ENCODE assay signal across 8 cellular contexts in the genomic region with DNA sequence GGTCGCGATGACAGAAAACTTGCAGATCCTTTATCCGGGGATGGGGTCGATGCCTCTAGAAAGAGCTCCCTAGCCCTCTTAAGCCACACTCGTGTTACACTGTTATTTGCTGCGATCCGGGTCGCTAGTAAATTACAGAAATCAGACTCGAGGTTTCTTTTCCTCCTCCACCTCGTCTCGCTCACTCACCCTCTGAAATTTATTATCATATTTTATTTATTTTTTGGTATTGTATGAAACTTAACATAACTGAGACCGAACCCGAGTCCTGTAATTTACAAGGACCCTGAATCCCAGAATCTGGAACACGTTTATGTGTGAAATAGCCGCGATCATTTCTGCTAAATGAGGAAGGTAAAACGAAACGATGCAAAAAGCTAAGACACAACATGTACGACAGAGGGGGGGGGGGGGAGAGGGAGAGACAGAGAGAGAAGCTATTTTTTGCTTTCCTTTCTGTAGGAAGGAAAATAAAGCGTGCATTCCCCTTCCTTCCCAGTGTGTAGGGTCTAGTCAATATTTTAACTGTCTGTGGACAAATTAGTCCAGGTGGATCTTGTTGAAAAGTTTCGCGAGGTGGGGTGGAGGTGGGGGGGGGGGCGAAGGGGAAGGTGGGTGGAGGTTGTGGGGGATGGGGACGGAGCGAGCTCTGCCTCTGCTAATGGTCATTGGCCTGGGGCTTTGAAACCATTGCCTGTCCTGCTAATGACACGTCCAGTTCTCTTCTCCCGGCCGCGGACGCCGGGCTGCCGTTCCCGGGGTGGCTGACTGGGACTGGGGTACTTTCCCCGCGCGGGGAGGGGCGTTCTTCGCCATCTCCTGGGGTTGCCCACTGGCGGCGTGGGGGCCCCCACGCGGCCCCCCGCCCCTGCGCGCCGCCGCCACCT.
A peak's percentile ranks its signal among the peaks of the same experiment; 100 is the strongest.
DNase-seq lines count a peak whose midpoint lies in the region; ATAC-seq and TF ChIP-seq lines count a peak whose summit lies in the region.

No MANE protein-coding gene starts in this region.

- peak overlapping the region; percentile 93 for H3K27ac ChIP-seq in rectal smooth muscle tissue (ENCODE audit: low read depth, low read length)

- DNase-seq in COLO668 (lab: John Stamatoyannopoulos, UW; ENCODE audit: unreplicated experiment) (peak; percentile 35), HS-5 (ENCODE audit: low read depth) (peak; percentile 19), T-helper 2 cell (peak; percentile 10 to 54 (median 44)), astrocyte of the cerebellum (ENCODE audit: low read depth) (no peak), hypothalamus (lab: John Stamatoyannopoulos, UW) (peak in 47 of 51 donors; percentile 2 to 90 (median 38))

- TF ChIP-seq CTCF in astrocyte of the cerebellum (IDR thresholded peaks at IDR 0.05; ENCODE audit: low read depth, low read length, missing control alignments): no peak

- ATAC-seq in HG03139 (IDR thresholded peaks at IDR 0.05; ENCODE audit: unreplicated experiment): no peak
- no peak for ATAC-seq in GM19328 (IDR thresholded peaks at IDR 0.05; ENCODE audit: unreplicated experiment)

- peak overlapping the region; percentile 86 for H3K9ac ChIP-seq in rectal smooth muscle tissue (ENCODE audit: low read length)

- no peaks in the 10 kb centered on the region for H3K36me3 ChIP-seq in rectal smooth muscle tissue (ENCODE audit: control insufficient read depth, insufficient read depth, low read length)

- peaks cover 13% of the 10 kb centered on the region for H3K4me1 ChIP-seq in rectal smooth muscle tissue (ENCODE audit: control insufficient read depth, insufficient read depth, low read length)

- H3K27me3 ChIP-seq in rectal smooth muscle tissue (ENCODE audit: control insufficient read depth, insufficient read depth, low read length): no peaks in the 10 kb centered on the region

- H3K4me3 ChIP-seq in astrocyte of the cerebellum (ENCODE audit: low read depth, low read length) (peak overlapping the region; percentile 73), rectal smooth muscle tissue (ENCODE audit: low read length) (peak overlapping the region; percentile 92)

- in situ Hi-C loops in astrocyte of the cerebellum (cut with HindIII; ENCODE audit: low sequenced_read_pairs): no loop called here
